Comparison of ENCODE assay signal across 32 cellular contexts in genomic region chr10:3336673-3337293, GRCh38.
"Had no signal": no experiment of that assay in that cellular context is flagged by ENCODE, and none has a peak within 500 bp of the region (broad histone marks: within the 10 kb centered on the region; RNA-seq: fewer than 3 reads in every experiment).

No MANE protein-coding gene starts in this region.

- H3K4me3 ChIP-seq: adrenal gland, ascending aorta, cardiac muscle cell, colonic mucosa, gastroesophageal sphincter, left ventricle myocardium inferior, lung, ovary, prostate gland, sigmoid colon, suprapubic skin, tibial artery had no signal

- DNase-seq: activated CD4-positive, alpha-beta T cell treated with anti-CD3 and anti-CD28 coated beads for 4 hours; activated CD4-positive, alpha-beta T cell treated with anti-CD3 and anti-CD28 coated beads, Interleukin-2, amount 50 U/mL, for 4 hours; activated CD4-positive, CD25-positive, alpha-beta regulatory T cell; activated CD8-positive, alpha-beta memory T cell treated with anti-CD3 and anti-CD28 coated beads, Interleukin-2, amount 50 U/mL, for 4 hours; activated effector memory CD4-positive, alpha-beta T cell treated with anti-CD3 and anti-CD28 coated beads, Interleukin-2, amount 50 U/mL, for 16 hours; activated naive CD4-positive, alpha-beta T cell treated with anti-CD3 and anti-CD28 coated beads for 36 hours; activated naive CD8-positive, alpha-beta T cell treated with anti-CD3 and anti-CD28 coated beads for 36 hours; activated T-cell treated with anti-CD3 and anti-CD28 coated beads, Interleukin-2, amount 50 U/mL, for 1 hour; adrenal gland; cerebellar nuclear complex; colonic mucosa; effector CD8-positive, alpha-beta T cell; erythroblast; head of caudate nucleus; hypothalamus; immature natural killer cell; kidney glomerular epithelial cell; left ventricle myocardium inferior; naive B cell; nephron progenitor cell; ovary; sigmoid colon; small intestine; stimulated activated CD4-positive, alpha-beta T cell treated with anti-CD3 and anti-CD28 coated beads, Interleukin-1b, Interleukin-23, amount 100 ng/mL, for 48 hours; stimulated activated naive CD4-positive, alpha-beta T cell; tibial artery had no signal

- ATAC-seq: gastroesophageal sphincter had no signal
